Comparison of ENCODE assay signal across 16 cellular contexts in the genomic region with DNA sequence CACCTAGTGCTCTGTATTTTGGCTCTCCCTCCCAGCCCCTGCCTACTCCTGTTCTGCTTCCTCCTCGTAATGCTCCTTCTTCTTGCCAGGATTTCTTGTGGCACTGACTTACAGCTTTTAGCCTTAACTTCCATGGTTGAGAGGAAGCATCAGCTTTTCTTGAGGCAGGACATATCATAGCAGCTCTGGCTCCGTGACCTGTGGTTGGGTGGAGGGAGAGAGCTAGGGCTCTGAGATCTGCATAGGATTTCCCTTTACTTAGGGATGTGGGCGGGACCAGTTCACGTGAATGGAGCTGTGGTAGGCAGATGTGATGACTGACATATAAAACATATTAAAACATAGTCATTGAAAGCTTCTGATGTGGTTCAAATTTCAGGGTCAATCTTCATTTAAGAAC. TPM values are rescaled to one million over a fixed set of nuclear protein-coding genes. Genes with fewer than 3 reads are reported as not detected.
DNase-seq lines count a peak whose midpoint lies in the region; FAIRE-seq and TF ChIP-seq lines count a peak whose summit lies in the region.
"Had no signal": no experiment of that assay in that cellular context is flagged by ENCODE, and none has a peak within 500 bp of the region (broad histone marks: within the 10 kb centered on the region; RNA-seq: fewer than 3 reads in every experiment).

No MANE protein-coding gene starts in this region.

- H3K36me3 ChIP-seq in ES-I3 (ENCODE audit: insufficient read depth, low read length) (no peaks in the 10 kb centered on the region), H1 (ENCODE audit: control insufficient read depth in 2 of 4, insufficient read depth in 4 of 4, low read length in 3 of 4) (no peaks in the 10 kb centered on the region), sigmoid colon (no peaks in the 10 kb centered on the region)
- H3K36me3 ChIP-seq: BLaER1 treated with 17β-estradiol and CSF1 and Interleukin-3, amounts not matched to agents 10 nM and 100 nM had no signal

- no peak overlapping the region for H2BK12ac ChIP-seq in H9 (ENCODE audit: insufficient read length, low read depth, low read length)
- H2BK12ac ChIP-seq in H1 (ENCODE audit: low read depth, low read length) = no peak overlapping the region

- H3K4me3 Mint-ChIP-seq in H9 = peak overlapping the region in 1 of 2 experiments; percentile 7; a peak in 2 of 5 replicates
- H3K4me3 Mint-ChIP-seq: CD4-positive, CD25-positive, alpha-beta regulatory T cell had no signal

- no peak overlapping the region for H3T11ph ChIP-seq in H9 (ENCODE audit: low read length)

- H3K9ac ChIP-seq in ES-I3 (ENCODE audit: low read depth, low read length) (0 out of 2 replicates have a peak overlapping the region, but pooled peaks have one; percentile 18), H9 (ENCODE audit: extremely low read depth, insufficient read length, low read length) (no peak overlapping the region), H1 (replicated peaks in 1 of 4; ENCODE audit: extremely low read depth in 1 of 4, low read depth in 3 of 4, low read length in 3 of 4) (no peak overlapping the region)
- H3K9ac ChIP-seq: BLaER1 treated with 17β-estradiol and CSF1 and Interleukin-3, amounts not matched to agents 10 nM and 100 nM; GM23248 had no signal

- peaks cover 13 to 17% of the 10 kb centered on the region in 2 experiments for H3K4me1 Mint-ChIP-seq in H9
- H3K4me1 Mint-ChIP-seq: CD4-positive, CD25-positive, alpha-beta regulatory T cell had no signal

- H4K5ac ChIP-seq in H9 (ENCODE audit: insufficient read length, low read depth, low read length) (no peak overlapping the region), H1 (ENCODE audit: insufficient read length, low read depth, low read length) (no peak overlapping the region)

- H3K4me2 ChIP-seq in H9 (ENCODE audit: insufficient read depth, insufficient read length, low read length) = no peak overlapping the region
- H3K4me2 ChIP-seq in H1 (ENCODE audit: insufficient read depth in 1 of 2, low read depth in 2 of 2, low read length in 2 of 2) = peak overlapping the region; percentile 6 to 41; a peak in 2 of 4 replicates
- H3K4me2 ChIP-seq: BLaER1 treated with 17β-estradiol and CSF1 and Interleukin-3, amounts not matched to agents 10 nM and 100 nM had no signal

- H3K27ac Mint-ChIP-seq in H9 = no peak overlapping the region
- H3K27ac Mint-ChIP-seq: CD4-positive, CD25-positive, alpha-beta regulatory T cell had no signal

- H3K9me3 ChIP-seq in ES-I3 (ENCODE audit: control insufficient read depth, insufficient read depth, low read length) (no peaks in the 10 kb centered on the region), H9 (ENCODE audit: control insufficient read depth, low read depth, low read length) (no peaks in the 10 kb centered on the region), H1 (ENCODE audit: insufficient read depth in 2 of 2, low read depth in 1 of 2, low read length in 1 of 2) (no peaks in the 10 kb centered on the region), sigmoid colon (no peaks in the 10 kb centered on the region)
- H3K9me3 ChIP-seq: BLaER1 treated with 17β-estradiol and CSF1 and Interleukin-3, amounts not matched to agents 10 nM and 100 nM had no signal

- H3K56ac ChIP-seq in H9 (ENCODE audit: insufficient read length, low read depth, low read length) (no peak overlapping the region), H1 (replicated peaks; ENCODE audit: insufficient read length, low read depth, low read length) (no peak overlapping the region)

- FAIRE-seq in H1 (lab: Jason Lieb, UNC) = peak; percentile 66
- FAIRE-seq: GM12878, GM18507 had no signal

- H2AFZ ChIP-seq in H9 (ENCODE audit: low read length) = no peak overlapping the region
- H2AFZ ChIP-seq in H1 (ENCODE audit: low read length) = peak overlapping the region; percentile 97
- H2AFZ ChIP-seq: GM23248 had no signal

- no peak overlapping the region for H2BK15ac ChIP-seq in H9 (ENCODE audit: low read depth, low read length)
- no peak overlapping the region for H2BK15ac ChIP-seq in H1 (ENCODE audit: low read length)

- no peaks in the 10 kb centered on the region for H3K36me3 Mint-ChIP-seq in H9 (ENCODE audit: insufficient read depth in 1 of 3, low read depth in 3 of 3)
- H3K36me3 Mint-ChIP-seq: CD4-positive, CD25-positive, alpha-beta regulatory T cell had no signal

- H3K4me3 ChIP-seq in H1 (ENCODE audit: extremely low read depth in 1 of 4, insufficient read depth in 2 of 4, low read depth in 3 of 4, low read length in 4 of 4) (no peak overlapping the region), sigmoid colon (no peak overlapping the region)
- H3K4me3 ChIP-seq: BLaER1 treated with 17β-estradiol and CSF1 and Interleukin-3, amounts not matched to agents 10 nM and 100 nM; GM12878; GM23248 had no signal

- H3K79me2 ChIP-seq in H9 (ENCODE audit: insufficient read depth, low read length) (no peaks in the 10 kb centered on the region), H1 (ENCODE audit: control insufficient read depth in 1 of 2, insufficient read depth in 2 of 2, low read length in 2 of 2) (no peaks in the 10 kb centered on the region)

- POLR2A ChIA-PET in H1 (lab: Charles Lee; ENCODE audit: partially characterized antibody) = no interaction called here

- H3K27me3 ChIP-seq in H9 (ENCODE audit: insufficient read depth, low read length) = no peaks in the 10 kb centered on the region
- no peaks in the 10 kb centered on the region for H3K27me3 ChIP-seq in H1 (replicated peaks in 1 of 4; ENCODE audit: control insufficient read depth in 3 of 4, extremely low read depth in 1 of 4, insufficient read depth in 3 of 4, low read length in 3 of 4)
- H3K27me3 ChIP-seq in sigmoid colon = no peaks in the 10 kb centered on the region
- H3K27me3 ChIP-seq: BLaER1 treated with 17β-estradiol and CSF1 and Interleukin-3, amounts not matched to agents 10 nM and 100 nM had no signal

- H2BK5ac ChIP-seq in H9 (ENCODE audit: insufficient read length, low read length) = no peak overlapping the region
- no peak overlapping the region for H2BK5ac ChIP-seq in H1 (ENCODE audit: low read depth, low read length)

- H3K27ac ChIP-seq in H9 (ENCODE audit: insufficient read length, low read depth, low read length) (no peak overlapping the region), H1 (ENCODE audit: low read depth, low read length) (no peak overlapping the region), sigmoid colon (no peak overlapping the region)
- H3K27ac ChIP-seq: BLaER1 treated with 17β-estradiol and CSF1 and Interleukin-3, amounts not matched to agents 10 nM and 100 nM; GM23248; HL-60 had no signal

- H3K14ac ChIP-seq in H9 (ENCODE audit: insufficient read depth, low read length) (no peak overlapping the region), H1 (ENCODE audit: insufficient read length) (no peak overlapping the region)

- TF ChIP-seq POLR2A in H1 (IDR thresholded peaks at IDR 0.05; ENCODE audit: control extremely low read depth in 1 of 2, low read depth in 2 of 2, low read length in 2 of 2) (no peak), sigmoid colon (IDR thresholded peaks at IDR 0.05) (no peak)

- DNase-seq in H9 (peak; percentile 58), H1 (ENCODE audit: low read depth in 1 of 2, low spot score in 2 of 2) (no peak), iPS-NIHi7 (ENCODE audit: extremely low spot score) (peak; percentile 35), sigmoid colon (no peak), cerebellar nuclear complex (lab: John Stamatoyannopoulos, UW) (no peak), EL (no peak)
- DNase-seq: ACHN; CD4-positive, CD25-positive, alpha-beta regulatory T cell; DMS53; GM23248; HCEC 1CT had no signal

- TF ChIP-seq CTCF in H9 (conservative IDR thresholded peaks at IDR 0.05) (no peak), H1 (IDR thresholded peaks at IDR 0.05; ENCODE audit: control extremely low read depth in 1 of 3, insufficient read depth in 1 of 3, low read depth in 1 of 3, low read length in 3 of 3) (no peak), sigmoid colon (IDR thresholded peaks at IDR 0.05) (no peak)

- no peaks in the 10 kb centered on the region for H4K20me1 ChIP-seq in H9 (ENCODE audit: control insufficient read depth, insufficient read depth, insufficient read length)
- H4K20me1 ChIP-seq in H1 (replicated peaks in 1 of 2; ENCODE audit: control insufficient read depth in 1 of 2, insufficient read depth in 2 of 2, low read length in 2 of 2) = no peaks in the 10 kb centered on the region
- H4K20me1 ChIP-seq: BLaER1 treated with 17β-estradiol and CSF1 and Interleukin-3, amounts not matched to agents 10 nM and 100 nM had no signal

- no CpG with 5 or more reads among the region's 4 CpGs for WGBS in H9 (ENCODE audit: extremely low coverage, insufficient read length, low lambda C conversion rate)
- WGBS in H1 (ENCODE audit: extremely low coverage in 1 of 2, insufficient coverage in 1 of 2, insufficient read length in 1 of 2, insufficient replicate concordance in 2 of 2, low coverage in 1 of 2, low lambda C conversion rate in 2 of 2, missing lambda C conversion rate in 1 of 2), 2 experiments = 50% methylated on average over 4 of the region's 4 CpGs; no CpG with 5 or more reads in 1 of the 2 experiments
- 85 to 86% methylated on average over 4 of the region's 4 CpGs for WGBS in sigmoid colon, 2 donors

- CTCF ChIA-PET in H1 (lab: Charles Lee; ENCODE audit: partially characterized antibody) = interaction anchor here (1.1 to 1.4 kb wide), 2 partner anchors 183 to 887 kb away, joined by 3 to 4 read pairs; no protein-coding TSS in a partner anchor

- H3K23ac ChIP-seq in H9 (ENCODE audit: insufficient read length, low read depth, low read length) = no peak overlapping the region
- H3K23ac ChIP-seq in H1 (ENCODE audit: insufficient read length) = no peak overlapping the region

- TF ChIP-seq RAD21 in H1 (IDR thresholded peaks at IDR 0.05 in 1 of 2, conservative IDR thresholded peaks at IDR 0.05 in 1 of 2; ENCODE audit: low read depth in 2 of 2, low read length in 2 of 2) = no peak

- H3K4ac ChIP-seq in H9 (ENCODE audit: low read depth, low read length) (no peak overlapping the region), H1 (replicated peaks; ENCODE audit: insufficient read length, low read depth, low read length) (no peak overlapping the region)

- H3K4me1 ChIP-seq in ES-I3 (ENCODE audit: insufficient read depth, low read length) (peaks cover 10% of the 10 kb centered on the region), H9 (ENCODE audit: insufficient read depth, low read length) (peaks cover 5% of the 10 kb centered on the region; the same call in 1 of the 2 replicates), H1 (replicated peaks in 1 of 4; ENCODE audit: control insufficient read depth in 3 of 4, insufficient read depth in 4 of 4, low read length in 3 of 4) (peaks cover 0 to 6% (median 5%) of the 10 kb centered on the region in 4 experiments; a peak in 4 of 7 replicates), sigmoid colon (no peaks in the 10 kb centered on the region)
- H3K4me1 ChIP-seq: BLaER1 treated with 17β-estradiol and CSF1 and Interleukin-3, amounts not matched to agents 10 nM and 100 nM had no signal

- H2BK120ac ChIP-seq in H9 (ENCODE audit: low read depth, low read length, poor library complexity, severe bottlenecking) (no peak overlapping the region), H1 (replicated peaks; ENCODE audit: low read depth, low read length) (no peak overlapping the region)

- H4K91ac ChIP-seq in H9 (ENCODE audit: insufficient read length, low read depth, low read length) (no peak overlapping the region), H1 (replicated peaks; ENCODE audit: insufficient read length, low read length) (no peak overlapping the region)

- H3K23me2 ChIP-seq in H9 (ENCODE audit: insufficient read length, low read depth, low read length, poor library complexity, severe bottlenecking) = no peaks in the 10 kb centered on the region
- no peaks in the 10 kb centered on the region for H3K23me2 ChIP-seq in H1 (ENCODE audit: low read depth, low read length)

- H2BK20ac ChIP-seq in H9 (ENCODE audit: low read depth, low read length, poor library complexity, severe bottlenecking) (no peak overlapping the region), H1 (ENCODE audit: low read length) (no peak overlapping the region)

- intact Hi-C loops in sigmoid colon (cut with DNase I) = no loop called here

- no peaks in the 10 kb centered on the region for H3K27me3 Mint-ChIP-seq in H9 (ENCODE audit: low read depth)

- H3K79me1 ChIP-seq in H9 (ENCODE audit: insufficient read depth, low read depth, low read length, poor library complexity, severe bottlenecking) (no peaks in the 10 kb centered on the region), H1 (ENCODE audit: low read depth, low read length) (no peaks in the 10 kb centered on the region)

- TF ChIP-seq EP300 in H1 (IDR thresholded peaks at IDR 0.05; ENCODE audit: borderline replicate concordance in 1 of 2, low read depth in 2 of 2, low read length in 2 of 2) = no peak
- TF ChIP-seq EP300 in sigmoid colon (IDR thresholded peaks at IDR 0.05) = no peak

- H4K8ac ChIP-seq in H9 (replicated peaks; ENCODE audit: insufficient read length, low read depth, low read length) = no peak overlapping the region
- H4K8ac ChIP-seq in H1 (ENCODE audit: extremely low read depth, insufficient read depth, low read length) = no peak overlapping the region

- no peaks in the 10 kb centered on the region for H3K9me3 Mint-ChIP-seq in H9

- H2AK5ac ChIP-seq in H9 (ENCODE audit: insufficient read length, low read length) (no peak overlapping the region), H1 (ENCODE audit: low read depth, low read length) (no peak overlapping the region)

- no peak overlapping the region for H3K18ac ChIP-seq in H9 (ENCODE audit: insufficient read length, low read depth, low read length)
- no peak overlapping the region; the same call in 1 of the 2 replicates for H3K18ac ChIP-seq in H1 (ENCODE audit: extremely low read depth, low read length)

RNA-seq across cellular contexts. Expression of a gene that starts 10.6 kb away (rescaled TPM):
- total RNA-seq in H9 (2021) = 15.0 and 18.4 TPM in 2 replicates
- total RNA-seq in H1 (2021; fragmentation: NEBNext Ultra II Directional; extraction: Animal tissue kit (Norgen Biotek cat#: 25700)) = 12.7 and 14.5 TPM in 2 replicates
- 1.9 and 3.1 TPM in 2 replicates for polyA plus RNA-seq in H1 (2011; rRNA removed)
- polyA plus RNA-seq in H1 (2011; cell fraction: cytosol; rRNA removed) = 5.5 TPM
- 2.1 TPM for polyA plus RNA-seq in H1 (2011; cell fraction: nucleus; rRNA removed)
- 3.0 to 5.8 TPM (median 3.2 TPM) in 4 replicates for polyA plus RNA-seq in H1 (2012, experiment 1 of 2)
- polyA plus RNA-seq in H1 (2012, experiment 2 of 2) = 0.49 TPM
- polyA plus RNA-seq in H1 (2013, experiment 1 of 2) = 13.5 TPM
- 12.1 TPM for polyA plus RNA-seq in H1 (2013, experiment 2 of 2)
- 4.8 and 8.9 TPM in 2 replicates for polyA minus RNA-seq in H1 (2011; rRNA and poly(A)+ RNA removed)
- 4.5 TPM for polyA minus RNA-seq in H1 (2011; cell fraction: cytosol; rRNA and poly(A)+ RNA removed)
- polyA minus RNA-seq in H1 (2011; cell fraction: nucleus; rRNA and poly(A)+ RNA removed) = 20.0 TPM
- total RNA-seq in sigmoid colon = 100 to 1,000 TPM in 1 of 4 donors, 10 to 100 TPM in 3; 40.3 to 166 (median 46.9) TPM
- 1 to 10 TPM; 1.4 to 3.8 (median 1.8) TPM for polyA plus RNA-seq in sigmoid colon

Comparison
In these comparisons a context has a peak if more than half of its experiments do, and no peak if none do; other contexts are left out.
1. DNase-seq: peak in H9 (single experiment) and iPS-NIHi7 (single experiment); none in H1 (0 of 2), sigmoid colon (single experiment), cerebellar nuclear complex (0 of 2) and EL (single experiment).